In genomic region chr4:4574052-4574451, GRCh38 we compare ENCODE assay signal across 1 cellular context.
TF ChIP-seq lines count a peak whose summit lies in the region.

No MANE protein-coding gene starts in this region.

TF ChIP-seq in GM23338, 12 proteins besides CTCF, POLR2A, EP300 and RAD21 (continued from another document):
- TF ChIP-seq, protein P1, sequence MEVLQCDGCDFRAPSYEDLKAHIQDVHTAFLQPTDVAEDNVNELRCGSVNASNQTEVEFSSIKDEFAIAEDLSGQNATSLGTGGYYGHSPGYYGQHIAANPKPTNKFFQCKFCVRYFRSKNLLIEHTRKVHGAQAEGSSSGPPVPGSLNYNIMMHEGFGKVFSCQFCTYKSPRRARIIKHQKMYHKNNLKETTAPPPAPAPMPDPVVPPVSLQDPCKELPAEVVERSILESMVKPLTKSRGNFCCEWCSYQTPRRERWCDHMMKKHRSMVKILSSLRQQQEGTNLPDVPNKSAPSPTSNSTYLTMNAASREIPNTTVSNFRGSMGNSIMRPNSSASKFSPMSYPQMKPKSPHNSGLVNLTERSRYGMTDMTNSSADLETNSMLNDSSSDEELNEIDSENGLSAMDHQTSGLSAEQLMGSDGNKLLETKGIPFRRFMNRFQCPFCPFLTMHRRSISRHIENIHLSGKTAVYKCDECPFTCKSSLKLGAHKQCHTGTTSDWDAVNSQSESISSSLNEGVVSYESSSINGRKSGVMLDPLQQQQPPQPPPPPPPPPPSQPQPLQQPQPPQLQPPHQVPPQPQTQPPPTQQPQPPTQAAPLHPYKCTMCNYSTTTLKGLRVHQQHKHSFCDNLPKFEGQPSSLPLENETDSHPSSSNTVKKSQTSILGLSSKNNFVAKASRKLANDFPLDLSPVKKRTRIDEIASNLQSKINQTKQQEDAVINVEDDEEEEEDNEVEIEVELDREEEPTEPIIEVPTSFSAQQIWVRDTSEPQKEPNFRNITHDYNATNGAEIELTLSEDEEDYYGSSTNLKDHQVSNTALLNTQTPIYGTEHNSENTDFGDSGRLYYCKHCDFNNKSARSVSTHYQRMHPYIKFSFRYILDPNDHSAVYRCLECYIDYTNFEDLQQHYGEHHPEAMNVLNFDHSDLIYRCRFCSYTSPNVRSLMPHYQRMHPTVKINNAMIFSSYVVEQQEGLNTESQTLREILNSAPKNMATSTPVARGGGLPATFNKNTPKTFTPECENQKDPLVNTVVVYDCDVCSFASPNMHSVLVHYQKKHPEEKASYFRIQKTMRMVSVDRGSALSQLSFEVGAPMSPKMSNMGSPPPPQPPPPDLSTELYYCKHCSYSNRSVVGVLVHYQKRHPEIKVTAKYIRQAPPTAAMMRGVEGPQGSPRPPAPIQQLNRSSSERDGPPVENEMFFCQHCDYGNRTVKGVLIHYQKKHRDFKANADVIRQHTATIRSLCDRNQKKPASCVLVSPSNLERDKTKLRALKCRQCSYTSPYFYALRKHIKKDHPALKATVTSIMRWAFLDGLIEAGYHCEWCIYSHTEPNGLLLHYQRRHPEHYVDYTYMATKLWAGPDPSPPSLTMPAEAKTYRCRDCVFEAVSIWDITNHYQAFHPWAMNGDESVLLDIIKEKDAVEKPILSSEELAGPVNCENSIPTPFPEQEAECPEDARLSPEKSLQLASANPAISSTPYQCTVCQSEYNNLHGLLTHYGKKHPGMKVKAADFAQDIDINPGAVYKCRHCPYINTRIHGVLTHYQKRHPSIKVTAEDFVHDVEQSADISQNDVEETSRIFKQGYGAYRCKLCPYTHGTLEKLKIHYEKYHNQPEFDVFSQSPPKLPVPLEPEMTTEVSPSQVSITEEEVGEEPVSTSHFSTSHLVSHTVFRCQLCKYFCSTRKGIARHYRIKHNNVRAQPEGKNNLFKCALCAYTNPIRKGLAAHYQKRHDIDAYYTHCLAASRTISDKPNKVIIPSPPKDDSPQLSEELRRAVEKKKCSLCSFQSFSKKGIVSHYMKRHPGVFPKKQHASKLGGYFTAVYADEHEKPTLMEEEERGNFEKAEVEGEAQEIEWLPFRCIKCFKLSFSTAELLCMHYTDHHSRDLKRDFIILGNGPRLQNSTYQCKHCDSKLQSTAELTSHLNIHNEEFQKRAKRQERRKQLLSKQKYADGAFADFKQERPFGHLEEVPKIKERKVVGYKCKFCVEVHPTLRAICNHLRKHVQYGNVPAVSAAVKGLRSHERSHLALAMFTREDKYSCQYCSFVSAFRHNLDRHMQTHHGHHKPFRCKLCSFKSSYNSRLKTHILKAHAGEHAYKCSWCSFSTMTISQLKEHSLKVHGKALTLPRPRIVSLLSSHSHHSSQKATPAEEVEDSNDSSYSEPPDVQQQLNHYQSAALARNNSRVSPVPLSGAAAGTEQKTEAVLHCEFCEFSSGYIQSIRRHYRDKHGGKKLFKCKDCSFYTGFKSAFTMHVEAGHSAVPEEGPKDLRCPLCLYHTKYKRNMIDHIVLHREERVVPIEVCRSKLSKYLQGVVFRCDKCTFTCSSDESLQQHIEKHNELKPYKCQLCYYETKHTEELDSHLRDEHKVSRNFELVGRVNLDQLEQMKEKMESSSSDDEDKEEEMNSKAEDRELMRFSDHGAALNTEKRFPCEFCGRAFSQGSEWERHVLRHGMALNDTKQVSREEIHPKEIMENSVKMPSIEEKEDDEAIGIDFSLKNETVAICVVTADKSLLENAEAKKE (CRISPR knock-in tag; IDR thresholded peaks at IDR 0.05) = no peak
- TF ChIP-seq POLR2AphosphoS5 (IDR thresholded peaks at IDR 0.05; ENCODE audit: low read depth) (no peak), EZH2phosphoT487 (IDR thresholded peaks at IDR 0.05; ENCODE audit: unreplicated experiment) (no peak), CREB1 (CRISPR knock-in tag; IDR thresholded peaks at IDR 0.05; ENCODE audit: low read depth) (no peak), ZNF331 (CRISPR knock-in tag; IDR thresholded peaks at IDR 0.05; ENCODE audit: low read depth) (no peak), STAT1 (IDR thresholded peaks at IDR 0.05; ENCODE audit: unreplicated experiment) (no peak), EZH2 (IDR thresholded peaks at IDR 0.05; ENCODE audit: low read depth, unreplicated experiment) (no peak), JUNB (IDR thresholded peaks at IDR 0.05; ENCODE audit: unreplicated experiment) (no peak), NANOG (IDR thresholded peaks at IDR 0.05; ENCODE audit: borderline replicate concordance) (no peak)
- TF ChIP-seq, protein P2, sequence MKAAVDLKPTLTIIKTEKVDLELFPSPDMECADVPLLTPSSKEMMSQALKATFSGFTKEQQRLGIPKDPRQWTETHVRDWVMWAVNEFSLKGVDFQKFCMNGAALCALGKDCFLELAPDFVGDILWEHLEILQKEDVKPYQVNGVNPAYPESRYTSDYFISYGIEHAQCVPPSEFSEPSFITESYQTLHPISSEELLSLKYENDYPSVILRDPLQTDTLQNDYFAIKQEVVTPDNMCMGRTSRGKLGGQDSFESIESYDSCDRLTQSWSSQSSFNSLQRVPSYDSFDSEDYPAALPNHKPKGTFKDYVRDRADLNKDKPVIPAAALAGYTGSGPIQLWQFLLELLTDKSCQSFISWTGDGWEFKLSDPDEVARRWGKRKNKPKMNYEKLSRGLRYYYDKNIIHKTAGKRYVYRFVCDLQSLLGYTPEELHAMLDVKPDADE (IDR thresholded peaks at IDR 0.05) = no peak
- TF ChIP-seq, protein P3, sequence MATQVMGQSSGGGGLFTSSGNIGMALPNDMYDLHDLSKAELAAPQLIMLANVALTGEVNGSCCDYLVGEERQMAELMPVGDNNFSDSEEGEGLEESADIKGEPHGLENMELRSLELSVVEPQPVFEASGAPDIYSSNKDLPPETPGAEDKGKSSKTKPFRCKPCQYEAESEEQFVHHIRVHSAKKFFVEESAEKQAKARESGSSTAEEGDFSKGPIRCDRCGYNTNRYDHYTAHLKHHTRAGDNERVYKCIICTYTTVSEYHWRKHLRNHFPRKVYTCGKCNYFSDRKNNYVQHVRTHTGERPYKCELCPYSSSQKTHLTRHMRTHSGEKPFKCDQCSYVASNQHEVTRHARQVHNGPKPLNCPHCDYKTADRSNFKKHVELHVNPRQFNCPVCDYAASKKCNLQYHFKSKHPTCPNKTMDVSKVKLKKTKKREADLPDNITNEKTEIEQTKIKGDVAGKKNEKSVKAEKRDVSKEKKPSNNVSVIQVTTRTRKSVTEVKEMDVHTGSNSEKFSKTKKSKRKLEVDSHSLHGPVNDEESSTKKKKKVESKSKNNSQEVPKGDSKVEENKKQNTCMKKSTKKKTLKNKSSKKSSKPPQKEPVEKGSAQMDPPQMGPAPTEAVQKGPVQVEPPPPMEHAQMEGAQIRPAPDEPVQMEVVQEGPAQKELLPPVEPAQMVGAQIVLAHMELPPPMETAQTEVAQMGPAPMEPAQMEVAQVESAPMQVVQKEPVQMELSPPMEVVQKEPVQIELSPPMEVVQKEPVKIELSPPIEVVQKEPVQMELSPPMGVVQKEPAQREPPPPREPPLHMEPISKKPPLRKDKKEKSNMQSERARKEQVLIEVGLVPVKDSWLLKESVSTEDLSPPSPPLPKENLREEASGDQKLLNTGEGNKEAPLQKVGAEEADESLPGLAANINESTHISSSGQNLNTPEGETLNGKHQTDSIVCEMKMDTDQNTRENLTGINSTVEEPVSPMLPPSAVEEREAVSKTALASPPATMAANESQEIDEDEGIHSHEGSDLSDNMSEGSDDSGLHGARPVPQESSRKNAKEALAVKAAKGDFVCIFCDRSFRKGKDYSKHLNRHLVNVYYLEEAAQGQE (IDR thresholded peaks at IDR 0.05; ENCODE audit: unreplicated experiment) = no peak
TF ChIP-seq in GM23338: peak in this region for 0.
